8 cellular contexts compared by ENCODE assay signal in the genomic region with DNA sequence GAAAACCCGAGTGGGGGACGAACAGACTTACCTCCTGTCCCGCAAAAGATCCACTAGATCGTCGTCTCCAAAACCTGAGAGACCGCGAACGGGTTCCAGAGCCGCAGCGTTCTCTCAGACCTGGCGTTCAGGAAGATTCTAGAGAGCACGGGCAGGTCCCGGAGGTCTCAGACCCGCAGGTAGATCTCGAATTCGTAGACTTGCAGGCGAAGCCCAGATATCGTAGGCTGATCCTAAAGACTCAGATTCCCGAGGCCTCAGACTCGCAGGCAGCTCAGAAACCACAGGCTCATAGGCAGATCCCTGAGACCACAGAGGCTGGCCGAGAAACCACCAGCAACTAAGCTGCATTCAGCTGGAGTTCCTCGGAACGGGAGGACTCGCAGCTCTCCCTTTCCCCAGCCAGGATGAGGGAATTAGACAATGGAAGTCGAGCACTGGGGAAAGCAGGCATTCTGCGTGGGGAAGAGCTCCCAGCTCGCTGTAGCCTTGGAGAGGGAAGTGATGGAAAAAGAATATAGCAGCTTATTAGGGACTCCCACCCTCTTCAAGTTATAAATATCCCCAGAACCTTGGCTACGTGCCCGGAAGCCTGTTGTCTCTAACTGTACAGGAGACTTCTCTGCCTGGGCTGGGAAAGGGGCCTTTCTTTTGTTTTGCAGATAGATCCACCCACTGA. TPM values are rescaled to one million over a fixed set of nuclear protein-coding genes. Genes with fewer than 3 reads are reported as not detected.
A peak's percentile ranks its signal among the peaks of the same experiment; 100 is the strongest.
DNase-seq lines count a peak whose midpoint lies in the region; ATAC-seq and TF ChIP-seq lines count a peak whose summit lies in the region.

A gene (minus strand): TSS at position 502 of the 679 bp plus-strand sequence. CDS start 1,831 bp downstream, outside the sequence.

- peaks cover 29% of the 10 kb centered on the region for H3K36me3 ChIP-seq in adipocyte (ENCODE audit: control insufficient read depth, insufficient read depth, low read length, severe bottlenecking)
- no peaks in the 10 kb centered on the region for H3K36me3 ChIP-seq in neutrophil
- no peaks in the 10 kb centered on the region for H3K36me3 ChIP-seq in aorta (ENCODE audit: control insufficient read depth in 1 of 2, insufficient read depth in 2 of 2, low read length in 1 of 2)

- H3K4me1 ChIP-seq in adipocyte (ENCODE audit: control insufficient read depth, insufficient read depth, low read length), result peaks cover 55% of the 10 kb centered on the region
- H3K4me1 ChIP-seq in neutrophil (ENCODE audit: control insufficient read depth in 1 of 2, insufficient read depth in 1 of 2, low read depth in 1 of 2, low read length in 1 of 2), result peaks cover 19 to 21% of the 10 kb centered on the region in 2 experiments
- peaks cover 0 to 4% of the 10 kb centered on the region in 2 donors for H3K4me1 ChIP-seq in aorta (ENCODE audit: control insufficient read depth in 1 of 2, insufficient read depth in 2 of 2, low read length in 2 of 2)

- intact Hi-C loops in head of caudate nucleus (cut with DNase I), result loop anchor here (5.0 kb wide), 1 partner anchor 173 kb away; no protein-coding TSS in a partner anchor
- intact Hi-C loops in aorta (cut with DNase I), result loop anchor here in 1 of 2 donors (5.0 kb wide), 1 partner anchor 33 kb away; no protein-coding TSS in a partner anchor

- H3K9me3 ChIP-seq in adipocyte (ENCODE audit: control insufficient read depth, low read length) (peaks cover 4% of the 10 kb centered on the region), neutrophil (no peaks in the 10 kb centered on the region), aorta (ENCODE audit: control insufficient read depth, low read length) (no peaks in the 10 kb centered on the region)

- POLR2A ChIA-PET in RWPE1 (lab: Yijun Ruan, JAX; ENCODE audit: low non-redundant PET), result no interaction called here

- ATAC-seq in aorta (ENCODE audit: low FRiP score), result peak; percentile 9
- no peak for ATAC-seq in HG02973 (IDR thresholded peaks at IDR 0.05; ENCODE audit: unreplicated experiment)

- peak; percentile 54 for DNase-seq in D341Med (ENCODE audit: low spot score)
- DNase-seq in LoVo (ENCODE audit: low spot score), result peak; percentile 57
- DNase-seq in RWPE1 (ENCODE audit: low spot score), result no peak
- peak; percentile 89 for DNase-seq in adipocyte (ENCODE audit: low read depth)
- peak; percentile 66 to 95 (median 82) for DNase-seq in head of caudate nucleus
- peak; percentile 85 to 94 for DNase-seq in aorta

- H3K27me3 ChIP-seq in adipocyte (replicated peaks; ENCODE audit: control insufficient read depth, insufficient read depth, low read length) (no peaks in the 10 kb centered on the region), neutrophil (no peaks in the 10 kb centered on the region), aorta (ENCODE audit: control insufficient read depth in 1 of 2, insufficient read depth in 2 of 2, low read length in 1 of 2) (no peaks in the 10 kb centered on the region)

- CTCF ChIA-PET in RWPE1 (lab: Yijun Ruan, JAX), result interaction anchor here (1.5 kb wide), 1 partner anchor 34 kb away, joined by 6 read pairs; no protein-coding TSS in a partner anchor

- peak within 1 kb of the TSS; percentile 99 for H3K4me3 ChIP-seq in adipocyte (ENCODE audit: low read length)
- H3K4me3 ChIP-seq in neutrophil (ENCODE audit: low read depth in 1 of 2, low read length in 1 of 2), result peak within 1 kb of the TSS; percentile 99 to 100
- H3K4me3 ChIP-seq in aorta (ENCODE audit: low read length in 2 of 2), result peak within 1 kb of the TSS; percentile 60 to 89

- no peak for TF ChIP-seq CTCF in RWPE1 (conservative IDR thresholded peaks at IDR 0.05; ENCODE audit: low read depth)
- no peak for TF ChIP-seq CTCF in neutrophil (IDR thresholded peaks at IDR 0.05)

- 0 to 1% methylated on average over 29 of the region's 29 CpGs for WGBS in aorta, 2 donors

- peak within 1 kb of the TSS; percentile 97 for H3K9ac ChIP-seq in adipocyte (ENCODE audit: low read length)

- peak within 1 kb of the TSS; percentile 97 for H3K27ac ChIP-seq in RWPE1
- peak within 1 kb of the TSS; percentile 85 for H3K27ac ChIP-seq in neutrophil
- peak within 1 kb of the TSS; percentile 52 to 93 for H3K27ac ChIP-seq in aorta (ENCODE audit: low read depth in 1 of 2, low read length in 2 of 2)

RNA-seq across cellular contexts. Expression of the gene that starts here (rescaled TPM):
- 10 to 100 TPM; 12.5 to 35.4 TPM for total RNA-seq in aorta
- 1 to 10 TPM; 3.6 to 5.1 TPM for polyA plus RNA-seq in aorta
